1 cellular context compared by ENCODE assay signal in genomic region chr6:44265003-44265842, GRCh38.
TF ChIP-seq lines count a peak whose summit lies in the region.

NFKBIE (minus strand) TSS chr6:44265551; CDS start chr6:44265346, 205 bp downstream.

TF ChIP-seq in GM12878, 131 proteins besides CTCF, POLR2A, EP300 and RAD21 (continued from another document and continues in another):
- TF ChIP-seq, protein P1, sequence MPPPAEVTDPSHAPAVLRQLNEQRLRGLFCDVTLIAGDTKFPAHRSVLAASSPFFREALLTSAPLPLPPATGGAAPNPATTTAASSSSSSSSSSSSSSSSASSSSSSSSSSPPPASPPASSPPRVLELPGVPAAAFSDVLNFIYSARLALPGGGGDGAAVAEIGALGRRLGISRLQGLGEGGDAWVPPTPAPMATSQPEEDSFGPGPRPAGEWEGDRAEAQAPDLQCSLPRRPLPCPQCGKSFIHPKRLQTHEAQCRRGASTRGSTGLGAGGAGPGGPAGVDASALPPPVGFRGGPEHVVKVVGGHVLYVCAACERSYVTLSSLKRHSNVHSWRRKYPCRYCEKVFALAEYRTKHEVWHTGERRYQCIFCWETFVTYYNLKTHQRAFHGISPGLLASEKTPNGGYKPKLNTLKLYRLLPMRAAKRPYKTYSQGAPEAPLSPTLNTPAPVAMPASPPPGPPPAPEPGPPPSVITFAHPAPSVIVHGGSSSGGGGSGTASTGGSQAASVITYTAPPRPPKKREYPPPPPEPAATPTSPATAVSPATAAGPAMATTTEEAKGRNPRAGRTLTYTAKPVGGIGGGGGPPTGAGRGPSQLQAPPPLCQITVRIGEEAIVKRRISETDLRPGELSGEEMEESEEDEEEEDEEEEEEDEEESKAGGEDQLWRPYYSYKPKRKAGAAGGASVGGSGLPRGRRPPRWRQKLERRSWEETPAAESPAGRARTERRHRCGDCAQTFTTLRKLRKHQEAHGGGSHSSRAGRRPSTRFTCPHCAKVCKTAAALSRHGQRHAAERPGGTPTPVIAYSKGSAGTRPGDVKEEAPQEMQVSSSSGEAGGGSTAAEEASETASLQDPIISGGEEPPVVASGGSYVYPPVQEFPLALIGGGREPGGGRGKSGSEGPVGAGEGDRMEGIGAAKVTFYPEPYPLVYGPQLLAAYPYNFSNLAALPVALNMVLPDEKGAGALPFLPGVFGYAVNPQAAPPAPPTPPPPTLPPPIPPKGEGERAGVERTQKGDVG (CRISPR knock-in tag; IDR thresholded peaks at IDR 0.05), result no peak
- peak; percentile 4 to 9; a peak in 2 of 4 replicates for TF ChIP-seq BHLHE40 (IDR thresholded peaks at IDR 0.05; ENCODE audit: borderline replicate concordance in 1 of 2, low read depth in 2 of 2, low read length in 1 of 2)
- TF ChIP-seq BACH1 (IDR thresholded peaks at IDR 0.05; ENCODE audit: borderline replicate concordance), result peak; percentile 81
- TF ChIP-seq ZSCAN29 (IDR thresholded peaks at IDR 0.05), result no peak
- peak; percentile 30 for TF ChIP-seq KLF5 (IDR thresholded peaks at IDR 0.05; ENCODE audit: partially characterized antibody)
- TF ChIP-seq, protein P2, sequence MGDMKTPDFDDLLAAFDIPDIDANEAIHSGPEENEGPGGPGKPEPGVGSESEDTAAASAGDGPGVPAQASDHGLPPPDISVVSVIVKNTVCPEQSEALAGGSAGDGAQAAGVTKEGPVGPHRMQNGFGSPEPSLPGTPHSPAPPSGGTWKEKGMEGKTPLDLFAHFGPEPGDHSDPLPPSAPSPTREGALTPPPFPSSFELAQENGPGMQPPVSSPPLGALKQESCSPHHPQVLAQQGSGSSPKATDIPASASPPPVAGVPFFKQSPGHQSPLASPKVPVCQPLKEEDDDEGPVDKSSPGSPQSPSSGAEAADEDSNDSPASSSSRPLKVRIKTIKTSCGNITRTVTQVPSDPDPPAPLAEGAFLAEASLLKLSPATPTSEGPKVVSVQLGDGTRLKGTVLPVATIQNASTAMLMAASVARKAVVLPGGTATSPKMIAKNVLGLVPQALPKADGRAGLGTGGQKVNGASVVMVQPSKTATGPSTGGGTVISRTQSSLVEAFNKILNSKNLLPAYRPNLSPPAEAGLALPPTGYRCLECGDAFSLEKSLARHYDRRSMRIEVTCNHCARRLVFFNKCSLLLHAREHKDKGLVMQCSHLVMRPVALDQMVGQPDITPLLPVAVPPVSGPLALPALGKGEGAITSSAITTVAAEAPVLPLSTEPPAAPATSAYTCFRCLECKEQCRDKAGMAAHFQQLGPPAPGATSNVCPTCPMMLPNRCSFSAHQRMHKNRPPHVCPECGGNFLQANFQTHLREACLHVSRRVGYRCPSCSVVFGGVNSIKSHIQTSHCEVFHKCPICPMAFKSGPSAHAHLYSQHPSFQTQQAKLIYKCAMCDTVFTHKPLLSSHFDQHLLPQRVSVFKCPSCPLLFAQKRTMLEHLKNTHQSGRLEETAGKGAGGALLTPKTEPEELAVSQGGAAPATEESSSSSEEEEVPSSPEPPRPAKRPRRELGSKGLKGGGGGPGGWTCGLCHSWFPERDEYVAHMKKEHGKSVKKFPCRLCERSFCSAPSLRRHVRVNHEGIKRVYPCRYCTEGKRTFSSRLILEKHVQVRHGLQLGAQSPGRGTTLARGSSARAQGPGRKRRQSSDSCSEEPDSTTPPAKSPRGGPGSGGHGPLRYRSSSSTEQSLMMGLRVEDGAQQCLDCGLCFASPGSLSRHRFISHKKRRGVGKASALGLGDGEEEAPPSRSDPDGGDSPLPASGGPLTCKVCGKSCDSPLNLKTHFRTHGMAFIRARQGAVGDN (IDR thresholded peaks at IDR 0.05), result peak; percentile 58
- no peak for TF ChIP-seq SIX5 (IDR thresholded peaks at IDR 0.05; ENCODE audit: low read depth, low read length, severe bottlenecking)
- peak; percentile 93 for TF ChIP-seq LARP7 (IDR thresholded peaks at IDR 0.05)
- TF ChIP-seq, protein P3, sequence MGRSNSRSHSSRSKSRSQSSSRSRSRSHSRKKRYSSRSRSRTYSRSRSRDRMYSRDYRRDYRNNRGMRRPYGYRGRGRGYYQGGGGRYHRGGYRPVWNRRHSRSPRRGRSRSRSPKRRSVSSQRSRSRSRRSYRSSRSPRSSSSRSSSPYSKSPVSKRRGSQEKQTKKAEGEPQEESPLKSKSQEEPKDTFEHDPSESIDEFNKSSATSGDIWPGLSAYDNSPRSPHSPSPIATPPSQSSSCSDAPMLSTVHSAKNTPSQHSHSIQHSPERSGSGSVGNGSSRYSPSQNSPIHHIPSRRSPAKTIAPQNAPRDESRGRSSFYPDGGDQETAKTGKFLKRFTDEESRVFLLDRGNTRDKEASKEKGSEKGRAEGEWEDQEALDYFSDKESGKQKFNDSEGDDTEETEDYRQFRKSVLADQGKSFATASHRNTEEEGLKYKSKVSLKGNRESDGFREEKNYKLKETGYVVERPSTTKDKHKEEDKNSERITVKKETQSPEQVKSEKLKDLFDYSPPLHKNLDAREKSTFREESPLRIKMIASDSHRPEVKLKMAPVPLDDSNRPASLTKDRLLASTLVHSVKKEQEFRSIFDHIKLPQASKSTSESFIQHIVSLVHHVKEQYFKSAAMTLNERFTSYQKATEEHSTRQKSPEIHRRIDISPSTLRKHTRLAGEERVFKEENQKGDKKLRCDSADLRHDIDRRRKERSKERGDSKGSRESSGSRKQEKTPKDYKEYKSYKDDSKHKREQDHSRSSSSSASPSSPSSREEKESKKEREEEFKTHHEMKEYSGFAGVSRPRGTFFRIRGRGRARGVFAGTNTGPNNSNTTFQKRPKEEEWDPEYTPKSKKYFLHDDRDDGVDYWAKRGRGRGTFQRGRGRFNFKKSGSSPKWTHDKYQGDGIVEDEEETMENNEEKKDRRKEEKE (IDR thresholded peaks at IDR 0.05), result no peak
- TF ChIP-seq, protein P4, sequence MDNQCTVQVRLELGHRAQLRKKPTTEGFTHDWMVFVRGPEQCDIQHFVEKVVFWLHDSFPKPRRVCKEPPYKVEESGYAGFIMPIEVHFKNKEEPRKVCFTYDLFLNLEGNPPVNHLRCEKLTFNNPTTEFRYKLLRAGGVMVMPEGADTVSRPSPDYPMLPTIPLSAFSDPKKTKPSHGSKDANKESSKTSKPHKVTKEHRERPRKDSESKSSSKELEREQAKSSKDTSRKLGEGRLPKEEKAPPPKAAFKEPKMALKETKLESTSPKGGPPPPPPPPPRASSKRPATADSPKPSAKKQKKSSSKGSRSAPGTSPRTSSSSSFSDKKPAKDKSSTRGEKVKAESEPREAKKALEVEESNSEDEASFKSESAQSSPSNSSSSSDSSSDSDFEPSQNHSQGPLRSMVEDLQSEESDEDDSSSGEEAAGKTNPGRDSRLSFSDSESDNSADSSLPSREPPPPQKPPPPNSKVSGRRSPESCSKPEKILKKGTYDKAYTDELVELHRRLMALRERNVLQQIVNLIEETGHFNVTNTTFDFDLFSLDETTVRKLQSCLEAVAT (IDR thresholded peaks at IDR 0.05), result peak; percentile 46; the same call in 1 of the 2 replicates
- no peak for TF ChIP-seq SREBF2 (IDR thresholded peaks at IDR 0.05; ENCODE audit: low read length)
- no peak for TF ChIP-seq NR2C2 (IDR thresholded peaks at IDR 0.05; ENCODE audit: borderline replicate concordance, control insufficient read depth, insufficient read length, low read depth)
- TF ChIP-seq ZZZ3 (IDR thresholded peaks at IDR 0.05; ENCODE audit: control insufficient read depth, insufficient read length, low read depth), result no peak
- TF ChIP-seq SPI1 (IDR thresholded peaks at IDR 0.05; ENCODE audit: borderline replicate concordance, insufficient read depth, low read depth, low read length), result peak; percentile 7; the same call in 1 of the 2 replicates
- no peak for TF ChIP-seq E4F1 (IDR thresholded peaks at IDR 0.05; ENCODE audit: borderline replicate concordance, partially characterized antibody)
- no peak for TF ChIP-seq NFXL1 (IDR thresholded peaks at IDR 0.05; ENCODE audit: borderline replicate concordance)
- no peak for TF ChIP-seq TBL1XR1 (IDR thresholded peaks at IDR 0.05; ENCODE audit: low read depth, low read length)
- TF ChIP-seq STAT3 (IDR thresholded peaks at IDR 0.05; ENCODE audit: low read depth, low read length), result no peak
- no peak for TF ChIP-seq HDAC2 (IDR thresholded peaks at IDR 0.05)
- TF ChIP-seq SUPT20H (IDR thresholded peaks at IDR 0.05; ENCODE audit: borderline replicate concordance, control insufficient read depth, low read depth, low read length), result no peak
- TF ChIP-seq PKNOX1 (IDR thresholded peaks at IDR 0.05), result peak; percentile 25; the same call in 1 of the 2 replicates
- TF ChIP-seq, protein P5, sequence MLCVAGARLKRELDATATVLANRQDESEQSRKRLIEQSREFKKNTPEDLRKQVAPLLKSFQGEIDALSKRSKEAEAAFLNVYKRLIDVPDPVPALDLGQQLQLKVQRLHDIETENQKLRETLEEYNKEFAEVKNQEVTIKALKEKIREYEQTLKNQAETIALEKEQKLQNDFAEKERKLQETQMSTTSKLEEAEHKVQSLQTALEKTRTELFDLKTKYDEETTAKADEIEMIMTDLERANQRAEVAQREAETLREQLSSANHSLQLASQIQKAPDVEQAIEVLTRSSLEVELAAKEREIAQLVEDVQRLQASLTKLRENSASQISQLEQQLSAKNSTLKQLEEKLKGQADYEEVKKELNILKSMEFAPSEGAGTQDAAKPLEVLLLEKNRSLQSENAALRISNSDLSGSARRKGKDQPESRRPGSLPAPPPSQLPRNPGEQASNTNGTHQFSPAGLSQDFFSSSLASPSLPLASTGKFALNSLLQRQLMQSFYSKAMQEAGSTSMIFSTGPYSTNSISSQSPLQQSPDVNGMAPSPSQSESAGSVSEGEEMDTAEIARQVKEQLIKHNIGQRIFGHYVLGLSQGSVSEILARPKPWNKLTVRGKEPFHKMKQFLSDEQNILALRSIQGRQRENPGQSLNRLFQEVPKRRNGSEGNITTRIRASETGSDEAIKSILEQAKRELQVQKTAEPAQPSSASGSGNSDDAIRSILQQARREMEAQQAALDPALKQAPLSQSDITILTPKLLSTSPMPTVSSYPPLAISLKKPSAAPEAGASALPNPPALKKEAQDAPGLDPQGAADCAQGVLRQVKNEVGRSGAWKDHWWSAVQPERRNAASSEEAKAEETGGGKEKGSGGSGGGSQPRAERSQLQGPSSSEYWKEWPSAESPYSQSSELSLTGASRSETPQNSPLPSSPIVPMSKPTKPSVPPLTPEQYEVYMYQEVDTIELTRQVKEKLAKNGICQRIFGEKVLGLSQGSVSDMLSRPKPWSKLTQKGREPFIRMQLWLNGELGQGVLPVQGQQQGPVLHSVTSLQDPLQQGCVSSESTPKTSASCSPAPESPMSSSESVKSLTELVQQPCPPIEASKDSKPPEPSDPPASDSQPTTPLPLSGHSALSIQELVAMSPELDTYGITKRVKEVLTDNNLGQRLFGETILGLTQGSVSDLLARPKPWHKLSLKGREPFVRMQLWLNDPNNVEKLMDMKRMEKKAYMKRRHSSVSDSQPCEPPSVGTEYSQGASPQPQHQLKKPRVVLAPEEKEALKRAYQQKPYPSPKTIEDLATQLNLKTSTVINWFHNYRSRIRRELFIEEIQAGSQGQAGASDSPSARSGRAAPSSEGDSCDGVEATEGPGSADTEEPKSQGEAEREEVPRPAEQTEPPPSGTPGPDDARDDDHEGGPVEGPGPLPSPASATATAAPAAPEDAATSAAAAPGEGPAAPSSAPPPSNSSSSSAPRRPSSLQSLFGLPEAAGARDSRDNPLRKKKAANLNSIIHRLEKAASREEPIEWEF (IDR thresholded peaks at IDR 0.05; ENCODE audit: insufficient replicate concordance, low read depth, low read length), result no peak
- TF ChIP-seq EZH2 (IDR thresholded peaks at IDR 0.05; ENCODE audit: borderline replicate concordance, control insufficient read depth, low read depth, low read length), result no peak
- TF ChIP-seq MTA2 (IDR thresholded peaks at IDR 0.05; ENCODE audit: low read depth), result no peak
- TF ChIP-seq REST (IDR thresholded peaks at IDR 0.05; ENCODE audit: low read depth, low read length), result no peak
- TF ChIP-seq RFX5 (IDR thresholded peaks at IDR 0.05; ENCODE audit: low read depth, low read length), result no peak
- no peak for TF ChIP-seq RBBP5 (conservative IDR thresholded peaks at IDR 0.05)
- no peak for TF ChIP-seq CHD2 (IDR thresholded peaks at IDR 0.05; ENCODE audit: borderline replicate concordance, low read depth, low read length)
- TF ChIP-seq ZNF622 (IDR thresholded peaks at IDR 0.05), result no peak
